In genomic region chr6:54970337-54970736, GRCh38 we compare ENCODE assay signal across 12 cellular contexts.
"Had no signal": no experiment of that assay in that cellular context is flagged by ENCODE, and none has a peak within 500 bp of the region (broad histone marks: within the 10 kb centered on the region; RNA-seq: fewer than 3 reads in every experiment).

No MANE protein-coding gene starts in this region.

- H3K9me3 ChIP-seq: ascending aorta, tibial artery, uterus had no signal

- H3K79me2 ChIP-seq: parathyroid adenoma had no signal

- H3K36me3 Mint-ChIP-seq: activated naive CD4-positive, alpha-beta T cell treated with anti-CD3 and anti-CD28 coated beads, Interleukin-2, amount 10 ng/mL, durations not matched to agents 7 days and 5 days; naive B cell; stimulated activated naive B cell treated with anti-CD40 and anti-IgM and Interleukin-4, amounts not matched to agents 10 μg/mL and 1 μg/mL and 100 μg/mL, for 72 hours had no signal

- FAIRE-seq: islet of Langerhans had no signal

- H3K4me3 Mint-ChIP-seq: activated naive CD4-positive, alpha-beta T cell treated with anti-CD3 and anti-CD28 coated beads, Interleukin-2, amount 10 ng/mL, durations not matched to agents 7 days and 5 days; activated T-helper 17 cell treated with anti-CD3 and anti-CD28 coated beads, Interleukin-2, amount 50 U/mL, for 72 hours; naive B cell; stimulated activated naive B cell treated with anti-CD40 and anti-IgM and Interleukin-4, amounts not matched to agents 10 μg/mL and 1 μg/mL and 100 μg/mL, for 72 hours had no signal

- H3K4me3 ChIP-seq: ascending aorta, tibial artery, uterus had no signal

- H3K9ac ChIP-seq: parathyroid adenoma had no signal

- H3K27me3 Mint-ChIP-seq: activated naive CD4-positive, alpha-beta T cell treated with anti-CD3 and anti-CD28 coated beads, Interleukin-2, amount 10 ng/mL, durations not matched to agents 7 days and 5 days; activated T-helper 17 cell treated with anti-CD3 and anti-CD28 coated beads, Interleukin-2, amount 50 U/mL, for 72 hours; naive B cell; stimulated activated naive B cell treated with anti-CD40 and anti-IgM and Interleukin-4, amounts not matched to agents 10 μg/mL and 1 μg/mL and 100 μg/mL, for 72 hours had no signal

- DNase-seq: activated naive CD4-positive, alpha-beta T cell treated with anti-CD3 and anti-CD28 coated beads, Interleukin-2, amount 10 ng/mL, durations not matched to agents 7 days and 5 days; activated T-cell treated with anti-CD3 and anti-CD28 coated beads for 4 hours; naive B cell; stimulated activated naive B cell treated with anti-CD40 and anti-IgM and Interleukin-4, amounts not matched to agents 10 μg/mL and 1 μg/mL and 100 μg/mL, for 72 hours; tibial artery; uterus had no signal

- ATAC-seq: activated CD4-positive, CD25-positive, alpha-beta regulatory T cell treated with anti-CD3 and anti-CD28 coated beads, Interleukin-2, amount 50 U/mL, for 24 hours; activated T-helper 17 cell treated with anti-CD3 and anti-CD28 coated beads, Interleukin-2, amount 50 U/mL, for 72 hours; left lobe of liver; stimulated activated naive B cell treated with anti-CD40 and anti-IgM and Interleukin-4, amounts not matched to agents 10 μg/mL and 1 μg/mL and 100 μg/mL, for 72 hours had no signal

- H3K4me1 ChIP-seq: ascending aorta, parathyroid adenoma, tibial artery, uterus had no signal

- H3K27ac ChIP-seq: ascending aorta, parathyroid adenoma, tibial artery, uterus had no signal

- H3K4me1 Mint-ChIP-seq: activated naive CD4-positive, alpha-beta T cell treated with anti-CD3 and anti-CD28 coated beads, Interleukin-2, amount 10 ng/mL, durations not matched to agents 7 days and 5 days; activated T-helper 17 cell treated with anti-CD3 and anti-CD28 coated beads, Interleukin-2, amount 50 U/mL, for 72 hours; naive B cell; stimulated activated naive B cell treated with anti-CD40 and anti-IgM and Interleukin-4, amounts not matched to agents 10 μg/mL and 1 μg/mL and 100 μg/mL, for 72 hours had no signal

- H3K27me3 ChIP-seq: ascending aorta, tibial artery, uterus had no signal

- H3K27ac Mint-ChIP-seq: activated naive CD4-positive, alpha-beta T cell treated with anti-CD3 and anti-CD28 coated beads, Interleukin-2, amount 10 ng/mL, durations not matched to agents 7 days and 5 days; activated T-helper 17 cell treated with anti-CD3 and anti-CD28 coated beads, Interleukin-2, amount 50 U/mL, for 72 hours; naive B cell; stimulated activated naive B cell treated with anti-CD40 and anti-IgM and Interleukin-4, amounts not matched to agents 10 μg/mL and 1 μg/mL and 100 μg/mL, for 72 hours had no signal

- H3K36me3 ChIP-seq: ascending aorta, tibial artery, uterus had no signal

- H2AFZ ChIP-seq: parathyroid adenoma had no signal
